ENCODE assay signal across 16 cellular contexts in the genomic region with DNA sequence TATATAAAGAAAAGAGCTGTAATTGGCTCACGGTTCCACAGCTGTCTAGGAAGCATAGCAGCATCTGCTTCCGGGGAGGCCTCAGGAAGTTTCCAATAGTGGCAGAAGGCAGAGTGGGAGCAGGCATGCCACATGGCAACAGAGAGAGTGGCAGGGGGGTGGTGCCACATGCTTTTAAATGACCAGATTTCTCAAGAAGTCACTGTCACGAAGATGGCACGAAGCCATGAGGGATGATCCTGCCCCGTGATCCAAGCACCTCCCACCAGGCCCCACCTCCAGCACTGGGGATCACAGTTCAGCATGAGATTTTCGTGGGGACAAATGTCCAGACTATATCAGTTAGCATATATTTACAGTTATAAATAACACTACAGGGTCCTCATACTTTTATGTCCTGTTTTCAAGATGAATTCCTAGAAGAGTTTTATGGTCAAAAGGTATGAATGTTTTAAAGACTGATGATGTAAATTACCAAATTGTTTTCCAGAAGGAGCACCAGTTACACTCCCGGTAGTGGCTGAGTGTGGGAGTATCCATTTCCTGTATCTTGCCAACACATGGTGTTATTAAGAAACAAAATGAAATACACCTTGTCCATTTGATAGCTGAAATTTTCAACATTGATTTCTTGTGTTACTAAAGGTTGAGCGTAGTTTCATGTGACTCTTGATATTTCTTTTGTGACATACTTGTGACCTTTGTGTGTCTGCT. TPM values are rescaled to one million over a fixed set of nuclear protein-coding genes. Genes with fewer than 3 reads are reported as not detected.
DNase-seq lines count a peak whose midpoint lies in the region; ATAC-seq and TF ChIP-seq lines count a peak whose summit lies in the region.
"Had no signal": no experiment of that assay in that cellular context is flagged by ENCODE, and none has a peak within 500 bp of the region (broad histone marks: within the 10 kb centered on the region; RNA-seq: fewer than 3 reads in every experiment).

No MANE protein-coding gene starts in this region.

- intact Hi-C loops in lower leg skin (cut with DNase I; ENCODE audit: low total_unique reads), result no loop called here

- no peak for TF ChIP-seq CTCF in lower leg skin (IDR thresholded peaks at IDR 0.05)

- WGBS in lower leg skin, 2 donors, result 58 to 62% methylated on average over 8 of the region's 8 CpGs

- H3K36me3 Mint-ChIP-seq in CD4-positive, CD25-positive, alpha-beta regulatory T cell, result peaks cover 35% of the 10 kb centered on the region
- H3K36me3 Mint-ChIP-seq in activated naive CD8-positive, alpha-beta T cell treated with anti-CD3 and anti-CD28 coated beads, Interleukin-2, amount 50 U/mL, for 24 hours (ENCODE audit: low read depth), result peaks cover 26% of the 10 kb centered on the region

- peaks cover 83% of the 10 kb centered on the region for H3K36me3 ChIP-seq in CD4-positive, CD25-positive, alpha-beta regulatory T cell (ENCODE audit: control insufficient read depth, insufficient read depth, low read length)

- no peaks in the 10 kb centered on the region for H3K9me3 Mint-ChIP-seq in CD4-positive, CD25-positive, alpha-beta regulatory T cell
- no peaks in the 10 kb centered on the region for H3K9me3 Mint-ChIP-seq in activated naive CD8-positive, alpha-beta T cell treated with anti-CD3 and anti-CD28 coated beads, Interleukin-2, amount 50 U/mL, for 24 hours
- H3K9me3 Mint-ChIP-seq: T-helper 1 cell treated with Interleukin-12 subunit alpha and Interleukin-12 subunit beta and Interleukin-4 antibody, amounts not matched to agents 30 μg/mL and 1 μg/mL, for 36 hours had no signal

- H3K27me3 ChIP-seq in CD4-positive, CD25-positive, alpha-beta regulatory T cell (ENCODE audit: control insufficient read depth, insufficient read depth, low read length), result no peaks in the 10 kb centered on the region
- H3K27me3 ChIP-seq: BLaER1, neutrophil had no signal

- TF ChIP-seq POLR2A in lower leg skin (IDR thresholded peaks at IDR 0.05), result no peak

- H3K27me3 Mint-ChIP-seq in CD4-positive, CD25-positive, alpha-beta regulatory T cell, result peaks cover 4% of the 10 kb centered on the region
- H3K27me3 Mint-ChIP-seq in activated naive CD8-positive, alpha-beta T cell treated with anti-CD3 and anti-CD28 coated beads, Interleukin-2, amount 50 U/mL, for 24 hours, result no peaks in the 10 kb centered on the region

- no peak overlapping the region for H3K27ac ChIP-seq in CD4-positive, CD25-positive, alpha-beta regulatory T cell (ENCODE audit: insufficient read depth, low read length, poor library complexity, severe bottlenecking)
- H3K27ac ChIP-seq: BLaER1, neutrophil had no signal

- H3K4me3 Mint-ChIP-seq in CD4-positive, CD25-positive, alpha-beta regulatory T cell, result no peak overlapping the region
- H3K4me3 Mint-ChIP-seq in activated naive CD8-positive, alpha-beta T cell treated with anti-CD3 and anti-CD28 coated beads, Interleukin-2, amount 50 U/mL, for 24 hours, result no peak overlapping the region
- H3K4me3 Mint-ChIP-seq: T-helper 1 cell treated with Interleukin-12 subunit alpha and Interleukin-12 subunit beta and Interleukin-4 antibody, amounts not matched to agents 30 μg/mL and 1 μg/mL, for 36 hours had no signal

- ATAC-seq in CD4-positive, CD25-positive, alpha-beta regulatory T cell (ENCODE audit: low read depth in 2 of 2), result no peak
- ATAC-seq in activated naive CD8-positive, alpha-beta T cell treated with anti-CD3 and anti-CD28 coated beads, Interleukin-2, amount 50 U/mL, for 24 hours, result no peak

- H3K9me3 ChIP-seq in CD4-positive, CD25-positive, alpha-beta regulatory T cell (ENCODE audit: control insufficient read depth in 2 of 2, low read length in 2 of 2), result no peaks in the 10 kb centered on the region
- H3K9me3 ChIP-seq: BLaER1, neutrophil had no signal

- peaks cover 3% of the 10 kb centered on the region for H3K4me1 ChIP-seq in CD4-positive, CD25-positive, alpha-beta regulatory T cell (ENCODE audit: control insufficient read depth, insufficient read depth, low read length, poor library complexity, severe bottlenecking)

- no peak overlapping the region for H3K4me3 ChIP-seq in CD4-positive, CD25-positive, alpha-beta regulatory T cell (ENCODE audit: low read depth, low read length)
- H3K4me3 ChIP-seq in lower leg skin (ENCODE audit: low read depth, poor library complexity, severe bottlenecking), result no peak overlapping the region
- H3K4me3 ChIP-seq: BLaER1 had no signal

- H3K27ac Mint-ChIP-seq in CD4-positive, CD25-positive, alpha-beta regulatory T cell, result peak overlapping the region in 2 of 3 donors; percentile 72 to 87
- peak overlapping the region; percentile 47 for H3K27ac Mint-ChIP-seq in activated naive CD8-positive, alpha-beta T cell treated with anti-CD3 and anti-CD28 coated beads, Interleukin-2, amount 50 U/mL, for 24 hours
- H3K27ac Mint-ChIP-seq: T-helper 1 cell treated with Interleukin-12 subunit alpha and Interleukin-12 subunit beta and Interleukin-4 antibody, amounts not matched to agents 30 μg/mL and 1 μg/mL, for 36 hours had no signal

- peaks cover 0 to 20% (median 8%) of the 10 kb centered on the region in 4 donors for H3K4me1 Mint-ChIP-seq in CD4-positive, CD25-positive, alpha-beta regulatory T cell
- H3K4me1 Mint-ChIP-seq in activated naive CD8-positive, alpha-beta T cell treated with anti-CD3 and anti-CD28 coated beads, Interleukin-2, amount 50 U/mL, for 24 hours, result peaks cover 13% of the 10 kb centered on the region

- DNase-seq in CD4-positive, CD25-positive, alpha-beta regulatory T cell, result no peak
- DNase-seq in NCI-H1105 treated with DMSO at 0.1 percent for 48 hours (lab: John Stamatoyannopoulos, UW) (peak; percentile 27), lower leg skin (ENCODE audit: low spot score in 2 of 2) (peak; percentile 48 to 91), NOMO-1 (lab: John Stamatoyannopoulos, UW; ENCODE audit: unreplicated experiment in 2 of 2) (no peak), NCI-H1930 (lab: John Stamatoyannopoulos, UW) (no peak), AG20443 (ENCODE audit: low spot score) (no peak)
- DNase-seq in activated naive CD8-positive, alpha-beta T cell treated with anti-CD3 and anti-CD28 coated beads, Interleukin-2, amount 50 U/mL, for 24 hours, result no peak
- no peak for DNase-seq in stimulated activated naive CD4-positive, alpha-beta T cell (lab: John Stamatoyannopoulos, UW)
- DNase-seq: MV-4-11; stimulated activated naive CD8-positive, alpha-beta T cell treated with anti-CD3 and anti-CD28 coated beads, Interleukin-15, Interleukin-2, amounts not matched to agents 100 U/mL and 50 U/mL, for 24 hours had no signal

RNA-seq across cellular contexts. Expression of a gene that starts 19.2 kb away (rescaled TPM):
- 456 TPM for total RNA-seq in CD4-positive, CD25-positive, alpha-beta regulatory T cell
- 10 to 100 TPM; 34.5 to 66.1 (median 48.2) TPM for polyA plus RNA-seq in CD4-positive, CD25-positive, alpha-beta regulatory T cell
- total RNA-seq in lower leg skin, result 10 to 100 TPM; 11.9 to 40.7 (median 25.0) TPM

RNA-seq across cellular contexts. Expression of a gene that starts 44.2 kb away (rescaled TPM):
- total RNA-seq in CD4-positive, CD25-positive, alpha-beta regulatory T cell, result not detected
- not detected for polyA plus RNA-seq in CD4-positive, CD25-positive, alpha-beta regulatory T cell
- under 1 TPM in 1 of 4 donors, not detected in 3; 0.49 TPM for total RNA-seq in lower leg skin
- total RNA-seq: activated CD8-positive, alpha-beta memory T cell treated with anti-CD3 and anti-CD28 coated beads for 36 hours; frontal cortex; kidney epithelial cell had no signal

Comparison
In these comparisons a context has a peak if more than half of its experiments do, and no peak if none do; other contexts are left out.
1. DNase-seq: peak in NCI-H1105 treated with DMSO at 0.1 percent for 48 hours (single experiment) and lower leg skin (2 of 2); none in CD4-positive, CD25-positive, alpha-beta regulatory T cell (0 of 3), activated naive CD8-positive, alpha-beta T cell treated with anti-CD3 and anti-CD28 coated beads, Interleukin-2, amount 50 U/mL, for 24 hours (single experiment), NOMO-1 (0 of 2), NCI-H1930 (0 of 2), stimulated activated naive CD4-positive, alpha-beta T cell (0 of 6) and AG20443 (single experiment).
2. RNA of a gene that starts 19.2 kb away (total RNA-seq): 456 TPM in CD4-positive, CD25-positive, alpha-beta regulatory T cell (single experiment); 11.9 to 40.7 TPM in lower leg skin; every median in the first group is over 10 times any median in the second.